ENCODE assay signal across 8 cellular contexts in the genomic region with DNA sequence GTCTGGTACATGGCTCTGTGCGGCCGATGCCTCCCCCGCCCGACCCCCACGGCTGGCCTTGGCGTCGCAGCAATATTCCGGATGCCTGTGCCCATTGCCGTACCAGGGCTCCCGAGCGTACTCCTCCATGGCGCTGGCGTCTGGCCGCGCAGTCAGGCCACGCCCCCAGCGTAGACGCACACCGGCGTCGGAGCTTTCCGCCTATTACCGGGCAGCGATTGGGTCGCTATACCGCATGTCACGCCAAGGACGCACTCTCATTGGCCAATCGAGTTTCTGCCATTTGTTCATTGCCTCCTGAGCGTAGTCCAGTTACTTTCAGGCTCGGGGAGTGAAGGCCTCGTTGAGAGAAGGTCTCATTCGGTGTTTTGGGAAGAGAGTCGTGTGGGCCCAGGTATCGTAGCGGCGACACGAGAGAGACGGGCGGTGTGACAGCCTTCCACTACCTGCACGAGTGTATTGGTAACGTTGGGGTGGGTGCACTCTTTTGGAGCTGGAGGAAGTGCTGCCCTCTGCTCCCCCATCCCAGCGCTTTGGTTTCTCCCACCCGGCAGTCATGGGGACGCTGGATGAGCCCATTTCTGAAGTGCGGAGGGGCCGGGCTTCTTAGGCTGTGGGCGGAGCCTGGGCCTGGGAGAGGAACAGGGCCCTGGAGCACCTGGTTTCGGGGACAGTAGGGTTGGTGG.
DNase-seq lines count a peak whose midpoint lies in the region; ATAC-seq and TF ChIP-seq lines count a peak whose summit lies in the region.

A gene with protein sequence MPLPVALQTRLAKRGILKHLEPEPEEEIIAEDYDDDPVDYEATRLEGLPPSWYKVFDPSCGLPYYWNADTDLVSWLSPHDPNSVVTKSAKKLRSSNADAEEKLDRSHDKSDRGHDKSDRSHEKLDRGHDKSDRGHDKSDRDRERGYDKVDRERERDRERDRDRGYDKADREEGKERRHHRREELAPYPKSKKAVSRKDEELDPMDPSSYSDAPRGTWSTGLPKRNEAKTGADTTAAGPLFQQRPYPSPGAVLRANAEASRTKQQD (plus strand): TSS at position 310 of the 686 bp plus-strand sequence. CDS start 580 bp downstream, outside the sequence.
A gene (minus strand): TSS at position 148 of the 686 bp plus-strand sequence. CDS start 19 bp downstream, at position 129.

- TF ChIP-seq CTCF in AG09319 (IDR thresholded peaks at IDR 0.05; ENCODE audit: low read depth, low read length) = no peak

- ATAC-seq in GM19035 (IDR thresholded peaks at IDR 0.05; ENCODE audit: unreplicated experiment) (peak; percentile 92), HG03354 (IDR thresholded peaks at IDR 0.05; ENCODE audit: poor library complexity, severe bottlenecking, unreplicated experiment) (peak; percentile 90)
- ATAC-seq in activated CD4-positive, CD25-positive, alpha-beta regulatory T cell treated with anti-CD3 and anti-CD28 coated beads, Interleukin-2, amount 50 U/mL, for 24 hours = peak; percentile 92 to 95

- DNase-seq in AG09319 (ENCODE audit: extremely low read depth, low read depth) (peak; percentile 86), NCI-H446 treated with DMSO at 0.1 percent for 48 hours (lab: John Stamatoyannopoulos, UW) (peak; percentile 94), cerebellar nuclear complex (lab: John Stamatoyannopoulos, UW) (peak; percentile 42 to 71), islet precursor cell (peak; percentile 95)
- peak; percentile 79 for DNase-seq in stimulated activated CD4-positive, alpha-beta T cell treated with anti-CD3 and anti-CD28 coated beads, Interleukin-12 subunit alpha, Interleukin-12 subunit beta, amount 100 ng/mL, for 48 hours (ENCODE audit: low read depth in 2 of 3, low spot score in 1 of 3)

Comparison
In these comparisons a context has a peak if more than half of its experiments do, and no peak if none do; other contexts are left out.
1. Peak in every context shown above with its lines: DNase-seq and ATAC-seq.